ENCODE assay signal across 8 cellular contexts in the genomic region with DNA sequence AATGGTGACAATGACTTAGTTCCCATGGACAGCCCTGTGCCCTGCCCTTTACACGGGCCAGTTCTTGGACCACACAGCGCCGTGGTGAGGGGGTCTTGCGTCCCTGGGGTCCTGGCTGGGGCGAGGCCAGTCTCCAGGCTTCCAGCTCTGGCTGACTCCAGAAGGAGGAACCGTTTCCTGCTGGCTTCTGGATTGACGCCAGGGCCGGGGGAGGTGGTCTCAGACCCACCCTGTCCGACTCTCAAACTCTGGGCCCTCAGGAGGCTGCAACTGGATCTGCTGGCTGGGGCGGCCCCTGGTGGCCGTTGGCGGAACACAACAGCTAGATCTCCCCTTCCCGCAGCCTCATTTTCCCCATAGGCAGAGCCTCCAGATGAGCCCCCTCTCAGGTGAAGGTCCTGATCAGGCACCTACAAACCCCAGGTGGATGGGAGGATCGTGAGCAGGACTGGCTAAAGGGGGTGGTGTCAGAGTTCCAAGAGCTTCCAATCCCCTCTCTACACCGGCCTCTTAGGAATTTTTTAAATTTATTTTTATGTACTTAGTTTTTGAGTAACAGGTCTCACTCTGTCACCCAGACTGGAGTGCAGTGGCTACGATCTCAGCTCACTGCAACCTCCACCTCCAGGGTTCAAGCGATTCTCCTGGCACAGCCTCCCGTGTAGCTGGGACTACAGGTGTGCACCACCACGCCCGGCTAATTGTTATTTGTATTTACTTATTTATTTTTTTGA. TPM values are rescaled to one million over a fixed set of nuclear protein-coding genes. Genes with fewer than 3 reads are reported as not detected.
A peak's percentile ranks its signal among the peaks of the same experiment; 100 is the strongest.
DNase-seq lines count a peak whose midpoint lies in the region; ATAC-seq and TF ChIP-seq lines count a peak whose summit lies in the region.

No MANE protein-coding gene starts in this region.

- ATAC-seq in psoas muscle = peak; percentile 67 to 80 (median 72)
- ATAC-seq in HG03045 (IDR thresholded peaks at IDR 0.05; ENCODE audit: unreplicated experiment) = no peak
- ATAC-seq in HG03432 (IDR thresholded peaks at IDR 0.05; ENCODE audit: unreplicated experiment) = no peak

- peaks cover 9% of the 10 kb centered on the region for H3K4me1 ChIP-seq in PC-9 (replicated peaks; ENCODE audit: insufficient read depth)
- H3K4me1 ChIP-seq in psoas muscle = peaks cover 5% of the 10 kb centered on the region

- H3K36me3 ChIP-seq in PC-9 (ENCODE audit: low read depth) (no peaks in the 10 kb centered on the region), psoas muscle (ENCODE audit: insufficient read depth in 1 of 2, low read depth in 1 of 2) (no peaks in the 10 kb centered on the region)

- H3K9me2 ChIP-seq in PC-9 (ENCODE audit: insufficient read depth) = no peaks in the 10 kb centered on the region

- peak; percentile 23 for DNase-seq in AG10803 (ENCODE audit: low read depth)
- DNase-seq in H4 (ENCODE audit: low spot score) = peak; percentile 45
- DNase-seq in PC-9 = peak in 1 of 2 experiments; percentile 55
- DNase-seq in activated T-helper 1 cell treated with anti-CD3 and anti-CD28 coated beads, Interleukin-2, amount 50 U/mL, for 16 hours (ENCODE audit: low read depth in 1 of 2, low spot score in 1 of 2) = peak; percentile 35 to 41
- DNase-seq in glomerular visceral epithelial cell (ENCODE audit: extremely low spot score) = peak; percentile 58
- DNase-seq in psoas muscle = peak; percentile 66 to 82

- intact Hi-C loops in PC-9 (cut with micrococcal nuclease; ENCODE audit: unreplicated experiment) = loop anchor here (1.0 to 2.0 kb wide), 3 partner anchors 40 to 93 kb away; a partner anchor contains a TSS
- intact Hi-C loops in psoas muscle (cut with DNase I) = loop anchor here (1.0 kb wide), 2 partner anchors 39 to 40 kb away; no protein-coding TSS in a partner anchor

- H3K4me3 ChIP-seq in AG10803 (ENCODE audit: low read length) (no peak overlapping the region), PC-9 (no peak overlapping the region), psoas muscle (no peak overlapping the region)

- H3K4me2 ChIP-seq in PC-9 = no peak overlapping the region

- BruUV-seq in PC-9 (replicated peaks; lab: Mats Ljungman, UMichigan) = no TSS peak

- H3F3A ChIP-seq in PC-9 (ENCODE audit: insufficient read depth, low read depth) = peaks cover 24% of the 10 kb centered on the region; the same call in 1 of the 2 replicates

- CTCF ChIA-PET in PC-9 (lab: Charles Lee) = interaction anchor here (0.6 to 0.8 kb wide), 4 partner anchors 81 to 312 kb away, joined by 3 to 11 read pairs (median 4); a partner anchor contains a TSS

- WGBS in psoas muscle, 3 donors = 32 to 34% (median 33%) methylated on average over 19 to 20 of the region's 20 CpGs

- peak; percentile 92 for TF ChIP-seq CTCF in AG10803 (conservative IDR thresholded peaks at IDR 0.05; ENCODE audit: low read length)
- TF ChIP-seq CTCF in PC-9 (conservative IDR thresholded peaks at IDR 0.05) = peak; percentile 97
- TF ChIP-seq CTCF in psoas muscle (IDR thresholded peaks at IDR 0.05) = peak; percentile 89

- H3K27ac ChIP-seq in PC-9 (no peak overlapping the region), psoas muscle (no peak overlapping the region)

- POLR2A ChIA-PET in PC-9 (lab: Charles Lee; ENCODE audit: unreplicated experiment) = interaction anchor here (0.6 to 0.7 kb wide), 2 partner anchors 53 to 65 kb away, joined by 3 read pairs; no protein-coding TSS in a partner anchor

- H3K79me2 ChIP-seq in PC-9 (ENCODE audit: low read depth) = no peaks in the 10 kb centered on the region

- H3K27me3 ChIP-seq in PC-9 (ENCODE audit: insufficient read depth, low read depth) (no peaks in the 10 kb centered on the region), psoas muscle (ENCODE audit: insufficient read depth in 3 of 3, low read length in 2 of 3) (peaks cover 0 to 3% (median 3%) of the 10 kb centered on the region in 3 donors)

- no peak overlapping the region for H2AFZ ChIP-seq in PC-9

- 0 out of 2 replicates have a peak, but pooled peaks cover 4% of the 10 kb centered on the region for H3K9me3 ChIP-seq in PC-9 (ENCODE audit: insufficient read depth, low read depth)
- H3K9me3 ChIP-seq in psoas muscle = peaks cover 11% of the 10 kb centered on the region

- no peaks in the 10 kb centered on the region for H4K20me1 ChIP-seq in PC-9 (ENCODE audit: insufficient read depth)

RNA-seq across cellular contexts. Expression of a gene that starts 8.0 kb away (rescaled TPM):
- total RNA-seq in H4 (2014; rRNA removed; shearing (Covaris generic)) = not detected in 2 replicates
- total RNA-seq in PC-9 (2021) = not detected in 2 replicates
- under 1 TPM in 1 of 4 donors, not detected in 3; 0.51 TPM for total RNA-seq in psoas muscle
- polyA plus RNA-seq in psoas muscle = under 1 TPM in 1 of 3 donors, not detected in 2; 0.13 TPM

RNA-seq across cellular contexts. Expression of a gene that starts 8.9 kb away (rescaled TPM):
- not detected in 2 replicates for total RNA-seq in H4 (2014; rRNA removed; shearing (Covaris generic))
- not detected in 2 replicates for total RNA-seq in PC-9 (2021)
- 10 to 100 TPM; 16.0 to 23.7 (median 16.3) TPM for total RNA-seq in psoas muscle
- 10 to 100 TPM in 2 of 3 donors, 1 to 10 TPM in 1; 6.5 to 46.0 (median 14.5) TPM for polyA plus RNA-seq in psoas muscle

RNA-seq across cellular contexts. Expression of a gene that starts 19.4 kb away (rescaled TPM):
- 273 and 396 TPM in 2 replicates for total RNA-seq in H4 (2014; rRNA removed; shearing (Covaris generic))
- total RNA-seq in PC-9 (2021) (2.7 and 3.3 TPM in 2 replicates), psoas muscle (10 to 100 TPM; 18.3 to 47.7 (median 33.5) TPM)
- 10 to 100 TPM; 29.8 to 40.8 (median 34.4) TPM for polyA plus RNA-seq in psoas muscle

RNA-seq across cellular contexts. Expression of a gene that starts 33.8 kb away (rescaled TPM):
- total RNA-seq in H4 (2014; rRNA removed; shearing (Covaris generic)) = 155 and 216 TPM in 2 replicates
- 58.1 and 80.0 TPM in 2 replicates for total RNA-seq in PC-9 (2021)
- total RNA-seq in psoas muscle = 10 to 100 TPM; 15.6 to 23.7 (median 18.9) TPM
- polyA plus RNA-seq in psoas muscle = 10 to 100 TPM; 29.4 to 79.7 (median 43.1) TPM

RNA-seq across cellular contexts. Expression of a gene that starts 48.7 kb away (rescaled TPM):
- 10.2 and 21.7 TPM in 2 replicates for total RNA-seq in H4 (2014; rRNA removed; shearing (Covaris generic))
- total RNA-seq in PC-9 (2021) = 48.8 and 50.7 TPM in 2 replicates
- 10 to 100 TPM in 3 of 4 donors, 1 to 10 TPM in 1; 9.6 to 11.0 (median 10.5) TPM for total RNA-seq in psoas muscle
- 10 to 100 TPM in 1 of 3 donors, 1 to 10 TPM in 2; 6.2 to 16.5 (median 8.8) TPM for polyA plus RNA-seq in psoas muscle

Comparison
In these comparisons a context has a peak if more than half of its experiments do, and no peak if none do; other contexts are left out.
1. ATAC-seq: peak in psoas muscle (4 of 4); none in HG03045 (single experiment) and HG03432 (single experiment).
2. RNA of a gene that starts 8.9 kb away (total RNA-seq): 16.0 to 23.7 TPM in psoas muscle; not detected in H4 and not detected in PC-9; every median in the first group is over 10 times any median in the second.
3. Peak in every context shown above with its lines, with median percentiles within 50 percentile points of each other: CTCF ChIP-seq.